Comparison of ENCODE assay signal across 8 cellular contexts in genomic region chr17:75749545-75750389, GRCh38.
DNase-seq lines count a peak whose midpoint lies in the region; ATAC-seq, FAIRE-seq and TF ChIP-seq lines count a peak whose summit lies in the region.

No MANE protein-coding gene starts in this region.

- no peak for TF ChIP-seq POLR2A in H54 (IDR thresholded peaks at IDR 0.05; ENCODE audit: low read depth, low read length)

- H3K4me3 ChIP-seq in cardiac fibroblast (replicated peaks in 1 of 2; ENCODE audit: low read depth in 2 of 2, low read length in 2 of 2): no peak overlapping the region

- no peak for ATAC-seq in GM18858 (IDR thresholded peaks at IDR 0.05; ENCODE audit: unreplicated experiment)

- peak; percentile 80 for TF ChIP-seq CTCF in cardiac fibroblast (IDR thresholded peaks at IDR 0.05; ENCODE audit: low read depth, low read length)

- peak; percentile 87 for DNase-seq in Ammon's horn (ENCODE audit: low spot score)
- peak; percentile 90 for DNase-seq in H54 (ENCODE audit: insufficient read length, low spot score)
- DNase-seq in NCI-H446 (lab: John Stamatoyannopoulos, UW): peak; percentile 67 to 86
- peak; percentile 85 for DNase-seq in activated CD4-positive, CD25-positive, alpha-beta regulatory T cell treated with anti-CD3 and anti-CD28 coated beads, Interleukin-2, amount 50 U/mL, for 16 hours (ENCODE audit: low read depth, low spot score)
- DNase-seq in cardiac fibroblast (ENCODE audit: low read depth in 2 of 2): peak; percentile 78 to 79
- peak; percentile 54 for DNase-seq in kidney glomerular epithelial cell (lab: John Stamatoyannopoulos, UW)
- DNase-seq in stimulated activated CD4-positive, alpha-beta T cell treated with anti-CD3 and anti-CD28 coated beads, Interleukin-1b, Interleukin-23, amount 100 ng/mL, for 24 hours (ENCODE audit: low read depth in 4 of 4, low spot score in 1 of 4): peak; percentile 84 to 97 (median 90)

- FAIRE-seq in H54 (lab: Jason Lieb, UNC): no peak
